ENCODE assay signal across 25 cellular contexts in genomic region chr9:97874617-97875016, GRCh38. TPM values are rescaled to one million over a fixed set of nuclear protein-coding genes. Genes with fewer than 3 reads are reported as not detected.
DNase-seq lines count a peak whose midpoint lies in the region; ATAC-seq, FAIRE-seq and TF ChIP-seq lines count a peak whose summit lies in the region.
"Had no signal": no experiment of that assay in that cellular context is flagged by ENCODE, and none has a peak within 500 bp of the region (broad histone marks: within the 10 kb centered on the region; RNA-seq: fewer than 3 reads in every experiment).

No MANE protein-coding gene starts in this region.

- no peak for ATAC-seq in GM21423 (IDR thresholded peaks at IDR 0.05; ENCODE audit: unreplicated experiment)
- ATAC-seq: HepG2, Panc1 had no signal

- no peaks in the 10 kb centered on the region for H3K9me3 Mint-ChIP-seq in MCF 10A (ENCODE audit: unreplicated experiment)
- H3K9me3 Mint-ChIP-seq: HFFc6 had no signal

- H3K36me3 ChIP-seq in breast epithelium (no peaks in the 10 kb centered on the region), small intestine (ENCODE audit: control insufficient read depth in 2 of 2, insufficient read depth in 2 of 2, low read length in 2 of 2) (no peaks in the 10 kb centered on the region)

- 39 to 69% (median 58%) methylated on average over 6 of the region's 6 CpGs for WGBS in small intestine, 3 donors

- TF ChIP-seq POLR2A in breast epithelium (IDR thresholded peaks at IDR 0.05) = no peak

- no peak overlapping the region for H3K4me3 Mint-ChIP-seq in MCF 10A (ENCODE audit: unreplicated experiment)

- H3K27me3 Mint-ChIP-seq in MCF 10A (ENCODE audit: insufficient read depth, unreplicated experiment) = no peaks in the 10 kb centered on the region

- H3K4me1 ChIP-seq in breast epithelium (no peaks in the 10 kb centered on the region), small intestine (ENCODE audit: control insufficient read depth in 2 of 2, insufficient read depth in 1 of 2, low read depth in 1 of 2, low read length in 1 of 2) (no peaks in the 10 kb centered on the region)

- DNase-seq in MCF 10A (ENCODE audit: unreplicated experiment) (no peak), breast epithelium (ENCODE audit: low spot score in 2 of 2) (no peak), NCI-H446 (lab: John Stamatoyannopoulos, UW) (peak; percentile 35 to 75), epithelial cell of esophagus (ENCODE audit: low read depth) (peak; percentile 64), small intestine (peak; percentile 17), AML-193 (lab: John Stamatoyannopoulos, UW) (no peak)
- no peak for DNase-seq in stimulated activated CD4-positive, alpha-beta T cell treated with anti-CD3 and anti-CD28 coated beads, Interleukin-2, amount 100 ng/mL, for 48 hours
- DNase-seq: DMS 273 treated with DMSO at 0.1 percent for 48 hours, GF-D8, HFFc6, Karpas-422, NCI-H1105, NCI-H2107, NCI-H526 treated with DMSO at 0.1 percent for 48 hours, SHP77, SK-N-SH had no signal

- intact Hi-C loops in MCF 10A (cut with micrococcal nuclease) = loop anchor here (5.0 kb wide), 1 partner anchor 107 kb away; no protein-coding TSS in a partner anchor
- intact Hi-C loops in breast epithelium (cut with DNase I; ENCODE audit: low total_unique reads) = no loop called here

- no peak for FAIRE-seq in small intestine (lab: Jason Lieb, UNC)
- FAIRE-seq: GM12891, GM18507, HepG2 had no signal

- peak overlapping the region; percentile 54 for H3K27ac Mint-ChIP-seq in MCF 10A (ENCODE audit: low read depth, unreplicated experiment)
- H3K27ac Mint-ChIP-seq: HFFc6 had no signal

- no TSS peak for BruUV-seq in MCF 10A (replicated peaks; lab: Mats Ljungman, UMichigan)

- no peak overlapping the region for H3K4me3 ChIP-seq in breast epithelium
- no peak overlapping the region for H3K4me3 ChIP-seq in epithelial cell of esophagus (ENCODE audit: low read length)
- H3K4me3 ChIP-seq in small intestine (ENCODE audit: low read depth in 1 of 2, low read length in 2 of 2) = no peak overlapping the region

- POLR2A ChIA-PET in MCF 10A (lab: Yijun Ruan, JAX) = interaction anchor here (1.3 kb wide), 1 partner anchor 10 kb away, joined by 3 read pairs; no protein-coding TSS in a partner anchor

- TF ChIP-seq CTCF in MCF 10A (IDR thresholded peaks at IDR 0.05; ENCODE audit: unreplicated experiment) (no peak), breast epithelium (IDR thresholded peaks at IDR 0.05) (no peak), epithelial cell of esophagus (IDR thresholded peaks at IDR 0.05; ENCODE audit: insufficient read depth, low read depth, low read length, missing control alignments) (no peak)

- H3K36me3 Mint-ChIP-seq in MCF 10A (ENCODE audit: insufficient read depth, unreplicated experiment) = no peaks in the 10 kb centered on the region

- H3K27me3 ChIP-seq in breast epithelium (no peaks in the 10 kb centered on the region), small intestine (ENCODE audit: control insufficient read depth in 2 of 2, insufficient read depth in 2 of 2, low read length in 2 of 2) (no peaks in the 10 kb centered on the region)

- CTCF ChIA-PET in MCF 10A (lab: Yijun Ruan, JAX) = interaction anchor here (0.7 to 1.5 kb wide), 2 partner anchors 27 to 47 kb away, joined by 4 to 5 read pairs; no protein-coding TSS in a partner anchor

- H3K4me1 Mint-ChIP-seq in MCF 10A (ENCODE audit: insufficient read depth, unreplicated experiment) = peaks cover 28% of the 10 kb centered on the region

- H3K27ac ChIP-seq in breast epithelium = no peak overlapping the region
- no peak overlapping the region for H3K27ac ChIP-seq in small intestine (ENCODE audit: low read depth in 1 of 2, low read length in 1 of 2)
- H3K27ac ChIP-seq: C4-2B had no signal

- H3K9me3 ChIP-seq in breast epithelium (no peaks in the 10 kb centered on the region), small intestine (ENCODE audit: control insufficient read depth, low read depth) (no peaks in the 10 kb centered on the region)
- H3K9me3 ChIP-seq: SK-N-SH had no signal

RNA-seq across cellular contexts. Expression of gene FOXE1, which starts 21.6 kb away (rescaled TPM):
- not detected in 2 replicates for total RNA-seq in MCF 10A (2022)
- total RNA-seq in breast epithelium = not detected
- not detected for polyA plus RNA-seq in small intestine
- total RNA-seq: A673; H4; HepG2; T-helper 1 cell treated with Interleukin-12 subunit alpha and Interleukin-12 subunit beta and Interleukin-4 antibody, amounts not matched to agents 30 ng/mL and 1 ng/mL, for 36 hours had no signal
- polyA plus RNA-seq: HepG2 had no signal

RNA-seq across cellular contexts. Expression of gene TRMO, which starts 47.7 kb away (rescaled TPM):
- 10.0 and 10.3 TPM in 2 replicates for total RNA-seq in MCF 10A (2022)
- 10 to 100 TPM; 29.8 to 46.8 (median 35.4) TPM for total RNA-seq in breast epithelium
- polyA plus RNA-seq in small intestine = 10 to 100 TPM in 1 of 3 donors, 1 to 10 TPM in 2; 6.2 to 10.8 (median 9.2) TPM

Comparison
In these comparisons a context has a peak if more than half of its experiments do, and no peak if none do; other contexts are left out.
1. DNase-seq: peak in NCI-H446 (2 of 2), epithelial cell of esophagus (single experiment) and small intestine (single experiment); none in MCF 10A (single experiment), breast epithelium (0 of 2), stimulated activated CD4-positive, alpha-beta T cell treated with anti-CD3 and anti-CD28 coated beads, Interleukin-2, amount 100 ng/mL, for 48 hours (0 of 2) and AML-193 (0 of 2).